In the genomic region with DNA sequence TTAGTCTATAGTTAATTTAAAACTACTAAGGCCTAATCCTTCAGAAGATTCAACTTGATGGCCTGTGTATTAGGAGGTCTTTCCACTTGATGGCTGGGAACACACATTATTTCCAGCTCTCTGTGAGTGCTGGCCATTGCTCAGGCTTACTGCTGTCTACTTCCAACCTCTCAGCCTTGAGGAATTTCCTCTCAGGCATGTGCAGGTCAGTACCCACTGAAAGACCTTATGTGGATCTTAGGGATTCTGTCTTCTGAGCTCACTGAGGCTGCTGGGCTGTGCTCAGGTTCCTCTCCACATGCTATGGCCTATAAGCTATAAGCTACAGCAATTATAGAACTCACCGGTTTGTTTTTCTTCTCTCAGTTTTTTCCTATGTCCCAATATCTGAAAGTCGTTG, we compare ENCODE assay signal across 21 cellular contexts. TPM values are rescaled to one million over a fixed set of nuclear protein-coding genes. Genes with fewer than 3 reads are reported as not detected.
DNase-seq lines count a peak whose midpoint lies in the region; ATAC-seq, FAIRE-seq and TF ChIP-seq lines count a peak whose summit lies in the region.
"Had no signal": no experiment of that assay in that cellular context is flagged by ENCODE, and none has a peak within 500 bp of the region (broad histone marks: within the 10 kb centered on the region; RNA-seq: fewer than 3 reads in every experiment).

No MANE protein-coding gene starts in this region.

- WGBS in H1 (ENCODE audit: extremely low coverage in 1 of 2, insufficient coverage in 1 of 2, insufficient read length in 1 of 2, insufficient replicate concordance in 2 of 2, low coverage in 1 of 2, low lambda C conversion rate in 2 of 2, missing lambda C conversion rate in 1 of 2), 2 experiments, result 76% methylated on average over 2 of the region's 2 CpGs; no CpG with 5 or more reads in 1 of the 2 experiments

- no peak for TF ChIP-seq POLR2A in H1 (IDR thresholded peaks at IDR 0.05; ENCODE audit: control extremely low read depth in 1 of 2, low read depth in 2 of 2, low read length in 2 of 2)

- H3K36me3 Mint-ChIP-seq in WTC11 (no peaks in the 10 kb centered on the region), neural progenitor cell (no peaks in the 10 kb centered on the region)
- H3K36me3 Mint-ChIP-seq in stimulated activated effector memory CD8-positive, alpha-beta T cell treated with anti-CD3 and anti-CD28 coated beads, Interleukin-12 subunit alpha, Interleukin-12 subunit beta, amount 100 ng/mL, for 72 hours, result no peaks in the 10 kb centered on the region
- H3K36me3 Mint-ChIP-seq: CD14-positive monocyte; CD4-positive, alpha-beta memory T cell; CD4-positive, CD25-positive, alpha-beta regulatory T cell; CD8-positive, alpha-beta memory T cell had no signal

- DNase-seq in WTC11 (ENCODE audit: low spot score), result no peak
- no peak for DNase-seq in H1 (ENCODE audit: low read depth in 1 of 2, low spot score in 2 of 2)
- DNase-seq in neural progenitor cell (ENCODE audit: low spot score), result no peak
- DNase-seq in DMS 273 treated with DMSO at 0.1 percent for 48 hours (lab: John Stamatoyannopoulos, UW), result no peak
- no peak for DNase-seq in stimulated activated effector memory CD8-positive, alpha-beta T cell treated with anti-CD3 and anti-CD28 coated beads, Interleukin-12 subunit alpha, Interleukin-12 subunit beta, amount 100 ng/mL, for 72 hours (ENCODE audit: low spot score in 2 of 2)
- DNase-seq: 8988T; ACHN; BE2C; C1 segment of cervical spinal cord; CD4-positive, alpha-beta memory T cell; CD4-positive, CD25-positive, alpha-beta regulatory T cell; CD8-positive, alpha-beta memory T cell; COR-L47; DMS79 treated with DMSO at 0.1 percent for 48 hours; GF-D8 had no signal

- no peaks in the 10 kb centered on the region for H3K79me2 ChIP-seq in H1 (ENCODE audit: control insufficient read depth in 1 of 2, insufficient read depth in 2 of 2, low read length in 2 of 2)
- H3K79me2 ChIP-seq in neural progenitor cell (ENCODE audit: low read depth), result no peaks in the 10 kb centered on the region

- H3K9me3 Mint-ChIP-seq in WTC11, result no peaks in the 10 kb centered on the region
- H3K9me3 Mint-ChIP-seq in neural progenitor cell, result no peaks in the 10 kb centered on the region
- H3K9me3 Mint-ChIP-seq in stimulated activated effector memory CD8-positive, alpha-beta T cell treated with anti-CD3 and anti-CD28 coated beads, Interleukin-12 subunit alpha, Interleukin-12 subunit beta, amount 100 ng/mL, for 72 hours, result no peaks in the 10 kb centered on the region
- H3K9me3 Mint-ChIP-seq: CD14-positive monocyte; CD4-positive, alpha-beta memory T cell; CD4-positive, CD25-positive, alpha-beta regulatory T cell; CD8-positive, alpha-beta memory T cell had no signal

- H3K4ac ChIP-seq in H1 (replicated peaks; ENCODE audit: insufficient read length, low read depth, low read length), result no peak overlapping the region

- H3K4me3 Mint-ChIP-seq in WTC11 (no peak overlapping the region), neural progenitor cell (no peak overlapping the region)
- no peak overlapping the region for H3K4me3 Mint-ChIP-seq in stimulated activated effector memory CD8-positive, alpha-beta T cell treated with anti-CD3 and anti-CD28 coated beads, Interleukin-12 subunit alpha, Interleukin-12 subunit beta, amount 100 ng/mL, for 72 hours
- H3K4me3 Mint-ChIP-seq: CD14-positive monocyte; CD4-positive, alpha-beta memory T cell; CD4-positive, CD25-positive, alpha-beta regulatory T cell; CD8-positive, alpha-beta memory T cell had no signal

- H3F3A ChIP-seq in neural progenitor cell (ENCODE audit: low read depth), result no peaks in the 10 kb centered on the region

- H3K9me3 ChIP-seq in H1 (ENCODE audit: insufficient read depth in 2 of 2, low read depth in 1 of 2, low read length in 1 of 2) (no peaks in the 10 kb centered on the region), neural progenitor cell (ENCODE audit: low read depth) (no peaks in the 10 kb centered on the region)
- H3K9me3 ChIP-seq: BE2C, BLaER1 had no signal

- H2BK12ac ChIP-seq in H1 (ENCODE audit: low read depth, low read length), result 0 out of 2 replicates have a peak overlapping the region, but pooled peaks have one; percentile 23

- H3K27ac ChIP-seq in H1 (ENCODE audit: low read depth, low read length) (no peak overlapping the region), neural progenitor cell (no peak overlapping the region)
- H3K27ac ChIP-seq: BLaER1 had no signal

- no peak overlapping the region for H4K91ac ChIP-seq in H1 (replicated peaks; ENCODE audit: insufficient read length, low read length)

- H3K56ac ChIP-seq in H1 (replicated peaks; ENCODE audit: insufficient read length, low read depth, low read length), result no peak overlapping the region

- no peak overlapping the region for H3K4me3 ChIP-seq in H1 (ENCODE audit: extremely low read depth in 1 of 4, insufficient read depth in 2 of 4, low read depth in 3 of 4, low read length in 4 of 4)
- H3K4me3 ChIP-seq in neural progenitor cell, result no peak overlapping the region
- H3K4me3 ChIP-seq: BLaER1 had no signal

- no peaks in the 10 kb centered on the region for H3K36me3 ChIP-seq in H1 (ENCODE audit: control insufficient read depth in 2 of 4, insufficient read depth in 4 of 4, low read length in 3 of 4)
- no peaks in the 10 kb centered on the region for H3K36me3 ChIP-seq in neural progenitor cell
- H3K36me3 ChIP-seq: BE2C, BLaER1 had no signal

- H3K4me2 ChIP-seq in H1 (ENCODE audit: insufficient read depth in 1 of 2, low read depth in 2 of 2, low read length in 2 of 2) (no peak overlapping the region), neural progenitor cell (no peak overlapping the region)
- H3K4me2 ChIP-seq: BLaER1 had no signal

- no peak for TF ChIP-seq EP300 in H1 (IDR thresholded peaks at IDR 0.05; ENCODE audit: borderline replicate concordance in 1 of 2, low read depth in 2 of 2, low read length in 2 of 2)

- TF ChIP-seq CTCF in WTC11 (IDR thresholded peaks at IDR 0.05) (no peak), H1 (IDR thresholded peaks at IDR 0.05; ENCODE audit: control extremely low read depth in 1 of 3, insufficient read depth in 1 of 3, low read depth in 1 of 3, low read length in 3 of 3) (no peak), neural progenitor cell (IDR thresholded peaks at IDR 0.05) (no peak)

- POLR2A ChIA-PET in WTC11 (lab: Charles Lee), result no interaction called here
- POLR2A ChIA-PET in H1 (lab: Charles Lee; ENCODE audit: partially characterized antibody), result no interaction called here

- FAIRE-seq in H1 (lab: Jason Lieb, UNC), result no peak
- FAIRE-seq: A204.1, G401.6, GM12891 had no signal

- H4K20me1 ChIP-seq in H1 (replicated peaks in 1 of 2; ENCODE audit: control insufficient read depth in 1 of 2, insufficient read depth in 2 of 2, low read length in 2 of 2), result no peaks in the 10 kb centered on the region
- H4K20me1 ChIP-seq in neural progenitor cell (ENCODE audit: low read depth), result no peaks in the 10 kb centered on the region
- H4K20me1 ChIP-seq: BLaER1 had no signal

- no peak overlapping the region for H3K23ac ChIP-seq in H1 (ENCODE audit: insufficient read length)

- no peak overlapping the region for H3K27ac Mint-ChIP-seq in WTC11
- no peak overlapping the region for H3K27ac Mint-ChIP-seq in neural progenitor cell
- H3K27ac Mint-ChIP-seq in stimulated activated effector memory CD8-positive, alpha-beta T cell treated with anti-CD3 and anti-CD28 coated beads, Interleukin-12 subunit alpha, Interleukin-12 subunit beta, amount 100 ng/mL, for 72 hours, result no peak overlapping the region
- H3K27ac Mint-ChIP-seq: CD14-positive monocyte; CD4-positive, alpha-beta memory T cell; CD4-positive, CD25-positive, alpha-beta regulatory T cell; CD8-positive, alpha-beta memory T cell had no signal

- H2BK20ac ChIP-seq in H1 (ENCODE audit: low read length), result no peak overlapping the region

- no peak overlapping the region for H3K14ac ChIP-seq in H1 (ENCODE audit: insufficient read length)

- H3K27me3 ChIP-seq in H1 (replicated peaks in 1 of 4; ENCODE audit: control insufficient read depth in 3 of 4, extremely low read depth in 1 of 4, insufficient read depth in 3 of 4, low read length in 3 of 4) (no peaks in the 10 kb centered on the region), neural progenitor cell (no peaks in the 10 kb centered on the region)
- H3K27me3 ChIP-seq: BLaER1 had no signal

- H2AK5ac ChIP-seq in H1 (ENCODE audit: low read depth, low read length), result no peak overlapping the region

- H3K23me2 ChIP-seq in H1 (ENCODE audit: low read depth, low read length), result no peaks in the 10 kb centered on the region; the same call in 1 of the 2 replicates

- no peak overlapping the region for H4K5ac ChIP-seq in H1 (ENCODE audit: insufficient read length, low read depth, low read length)

- no peak overlapping the region for H3K18ac ChIP-seq in H1 (ENCODE audit: extremely low read depth, low read length)

- H3K9ac ChIP-seq in H1 (replicated peaks in 1 of 4; ENCODE audit: extremely low read depth in 1 of 4, low read depth in 3 of 4, low read length in 3 of 4) (no peak overlapping the region), neural progenitor cell (no peak overlapping the region)
- H3K9ac ChIP-seq: BLaER1 had no signal

- no peak overlapping the region for H2BK15ac ChIP-seq in H1 (ENCODE audit: low read length)

- CTCF ChIA-PET in WTC11 (lab: Charles Lee), result interaction anchor here (1.5 kb wide), 1 partner anchor 244 kb away, joined by 3 read pairs; no protein-coding TSS in a partner anchor
- CTCF ChIA-PET in H1 (lab: Charles Lee; ENCODE audit: partially characterized antibody), result interaction anchor here (0.7 to 0.8 kb wide), 2 partner anchors 20 to 140 kb away, joined by 3 read pairs; no protein-coding TSS in a partner anchor

- H2AFZ ChIP-seq in H1 (ENCODE audit: low read length) (peak overlapping the region; percentile 71), neural progenitor cell (replicated peaks) (peak overlapping the region; percentile 33)

- H3K27me3 Mint-ChIP-seq in WTC11 (ENCODE audit: low read depth) (no peaks in the 10 kb centered on the region), neural progenitor cell (ENCODE audit: insufficient read depth, low read depth) (no peaks in the 10 kb centered on the region)
- H3K27me3 Mint-ChIP-seq: CD4-positive, CD25-positive, alpha-beta regulatory T cell had no signal

- peak; percentile 71 for ATAC-seq in WTC11
- no peak for ATAC-seq in stimulated activated effector memory CD8-positive, alpha-beta T cell treated with anti-CD3 and anti-CD28 coated beads, Interleukin-12 subunit alpha, Interleukin-12 subunit beta, amount 100 ng/mL, for 72 hours
- ATAC-seq in GM18909 (IDR thresholded peaks at IDR 0.05; ENCODE audit: poor library complexity, unreplicated experiment), result no peak

- H3K4me1 Mint-ChIP-seq in WTC11, result peaks cover 45% of the 10 kb centered on the region
- H3K4me1 Mint-ChIP-seq in neural progenitor cell, result no peaks in the 10 kb centered on the region
- H3K4me1 Mint-ChIP-seq in stimulated activated effector memory CD8-positive, alpha-beta T cell treated with anti-CD3 and anti-CD28 coated beads, Interleukin-12 subunit alpha, Interleukin-12 subunit beta, amount 100 ng/mL, for 72 hours, result no peaks in the 10 kb centered on the region
- H3K4me1 Mint-ChIP-seq: CD14-positive monocyte; CD4-positive, alpha-beta memory T cell; CD4-positive, CD25-positive, alpha-beta regulatory T cell; CD8-positive, alpha-beta memory T cell had no signal

- H3K79me1 ChIP-seq in H1 (ENCODE audit: low read depth, low read length), result no peaks in the 10 kb centered on the region

- H3K4me1 ChIP-seq in H1 (replicated peaks in 1 of 4; ENCODE audit: control insufficient read depth in 3 of 4, insufficient read depth in 4 of 4, low read length in 3 of 4), result peaks cover 0 to 2% (median 0%) of the 10 kb centered on the region in 4 experiments; a peak in 3 of 7 replicates
- H3K4me1 ChIP-seq in neural progenitor cell, result no peaks in the 10 kb centered on the region
- H3K4me1 ChIP-seq: BE2C, BLaER1 had no signal

- TF ChIP-seq RAD21 in H1 (IDR thresholded peaks at IDR 0.05 in 1 of 2, conservative IDR thresholded peaks at IDR 0.05 in 1 of 2; ENCODE audit: low read depth in 2 of 2, low read length in 2 of 2), result no peak

- H4K8ac ChIP-seq in H1 (ENCODE audit: extremely low read depth, insufficient read depth, low read length), result no peak overlapping the region

- H2BK120ac ChIP-seq in H1 (replicated peaks; ENCODE audit: low read depth, low read length), result no peak overlapping the region

- H2BK5ac ChIP-seq in H1 (ENCODE audit: low read depth, low read length), result no peak overlapping the region

RNA-seq across cellular contexts. Expression of a gene that starts 11.6 kb away (rescaled TPM):
- total RNA-seq in WTC11 (2021) (41.0 to 57.7 TPM (median 49.0 TPM) in 3 replicates), neural progenitor cell (ENCODE audit: low replicate concordance) (52.8 and 76.0 TPM in 2 replicates)
- total RNA-seq in H1 (2021; fragmentation: NEBNext Ultra II Directional; extraction: Animal tissue kit (Norgen Biotek cat#: 25700)), result 34.2 and 34.3 TPM in 2 replicates
- 9.1 and 16.0 TPM in 2 replicates for polyA plus RNA-seq in H1 (2011; rRNA removed)
- 23.7 TPM for polyA plus RNA-seq in H1 (2011; cell fraction: cytosol; rRNA removed)
- polyA plus RNA-seq in H1 (2011; cell fraction: nucleus; rRNA removed), result 14.8 TPM
- 18.5 to 32.3 TPM (median 21.9 TPM) in 4 replicates for polyA plus RNA-seq in H1 (2012, experiment 1 of 2)
- 5.5 TPM for polyA plus RNA-seq in H1 (2012, experiment 2 of 2)
- 35.8 TPM for polyA plus RNA-seq in H1 (2013, experiment 1 of 2)
- polyA plus RNA-seq in H1 (2013, experiment 2 of 2), result 32.5 TPM
- polyA minus RNA-seq in H1 (2011; rRNA and poly(A)+ RNA removed), result 18.2 and 27.6 TPM in 2 replicates
- 19.2 TPM for polyA minus RNA-seq in H1 (2011; cell fraction: cytosol; rRNA and poly(A)+ RNA removed)
- polyA minus RNA-seq in H1 (2011; cell fraction: nucleus; rRNA and poly(A)+ RNA removed), result 48.9 TPM
